1 cellular context compared by ENCODE assay signal in genomic region chr5:140157032-140157781, GRCh38.
TF ChIP-seq lines count a peak whose summit lies in the region.

No MANE protein-coding gene starts in this region.

TF ChIP-seq in GM12878, 131 proteins besides CTCF, POLR2A, EP300 and RAD21 (continued from another document):
- TF ChIP-seq SKIL (IDR thresholded peaks at IDR 0.05; ENCODE audit: low read depth, poor library complexity, severe bottlenecking) (peak; percentile 32), DPF2 (IDR thresholded peaks at IDR 0.05) (0 out of 2 replicates have a peak, but pooled peaks have one; percentile 14), IKZF1 (conservative IDR thresholded peaks at IDR 0.05) (0 out of 2 replicates have a peak, but pooled peaks have one; percentile 38), RB1 (IDR thresholded peaks at IDR 0.05; ENCODE audit: borderline replicate concordance) (peak; percentile 43; the same call in 1 of the 2 replicates), SMAD5 (IDR thresholded peaks at IDR 0.05; ENCODE audit: low read depth) (no peak), ZNF592 (IDR thresholded peaks at IDR 0.05) (0 out of 2 replicates have a peak, but pooled peaks have one; percentile 30), LARP7 (IDR thresholded peaks at IDR 0.05) (peak; percentile 30; the same call in 1 of the 2 replicates), NR2F1 (conservative IDR thresholded peaks at IDR 0.05) (peak; percentile 56), EED (IDR thresholded peaks at IDR 0.05; ENCODE audit: low read depth) (no peak; the same call in 1 of the 2 replicates), SMC3 (IDR thresholded peaks at IDR 0.05; ENCODE audit: borderline replicate concordance, low read length) (peak; percentile 94), SUPT20H (IDR thresholded peaks at IDR 0.05; ENCODE audit: borderline replicate concordance, control insufficient read depth, low read depth, low read length) (no peak), SPI1 (IDR thresholded peaks at IDR 0.05; ENCODE audit: borderline replicate concordance, insufficient read depth, low read depth, low read length) (peak; percentile 33; the same call in 1 of the 2 replicates), PBX3 (IDR thresholded peaks at IDR 0.05; ENCODE audit: insufficient replicate concordance, low read depth, low read length) (peak; percentile 70), YY1 (IDR thresholded peaks at IDR 0.05; ENCODE audit: low read depth, low read length) (peak; percentile 82), IKZF2 (IDR thresholded peaks at IDR 0.05) (0 out of 4 replicates have a peak, but pooled peaks of 1 of the 2 experiments have one; percentile 42), PKNOX1 (IDR thresholded peaks at IDR 0.05) (peak; percentile 85), RELA (IDR thresholded peaks at IDR 0.05; ENCODE audit: borderline replicate concordance, partially characterized antibody) (no peak), SMARCA5 (IDR thresholded peaks at IDR 0.05) (peak; percentile 78; the same call in 1 of the 2 replicates)
